Comparison of ENCODE assay signal across 8 cellular contexts in the genomic region with DNA sequence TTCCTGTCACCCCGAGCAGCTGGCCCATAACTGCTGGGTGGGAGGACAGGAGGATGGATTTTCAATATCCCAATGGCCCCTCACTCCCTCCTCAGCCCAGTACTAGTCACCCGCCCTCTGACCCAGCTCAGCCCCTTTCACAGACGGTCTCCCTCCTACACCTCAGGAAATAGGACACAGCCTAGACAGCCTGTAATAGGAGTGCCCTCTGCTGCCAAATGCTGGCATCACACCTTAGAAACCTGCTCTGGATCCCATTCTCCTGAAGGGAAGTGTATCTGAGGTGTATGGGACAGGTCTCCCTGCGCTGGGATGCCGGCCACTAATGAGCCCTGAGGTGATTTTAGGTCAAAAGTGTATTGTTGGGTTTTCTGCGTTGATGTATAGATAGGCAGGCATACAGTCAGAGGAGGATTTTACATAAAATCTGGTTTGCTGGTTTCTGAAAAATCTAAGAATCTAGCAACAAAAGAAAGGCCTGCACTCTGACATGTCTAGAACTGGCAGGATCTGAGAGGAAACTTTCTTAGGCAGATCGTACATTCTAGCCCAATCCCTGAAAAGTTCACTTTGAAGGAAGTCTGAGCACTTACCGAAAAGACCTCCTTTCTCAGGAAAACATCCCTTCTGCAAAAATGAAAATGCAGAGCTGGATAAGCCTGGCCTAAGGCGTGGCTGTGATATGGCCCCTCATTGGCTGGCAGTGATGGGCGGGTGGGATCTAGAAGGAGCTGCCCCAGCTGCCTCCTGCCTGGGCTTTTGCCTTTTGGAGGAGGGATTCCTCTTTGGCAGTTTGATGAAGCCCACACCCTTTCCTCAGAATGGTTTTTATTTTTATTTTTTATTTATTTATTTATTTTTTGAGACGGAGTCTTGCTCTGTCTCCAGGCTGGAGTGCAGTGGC. TPM values are rescaled to one million over a fixed set of nuclear protein-coding genes. Genes with fewer than 3 reads are reported as not detected.
DNase-seq lines count a peak whose midpoint lies in the region; ATAC-seq and TF ChIP-seq lines count a peak whose summit lies in the region.

No MANE protein-coding gene starts in this region.

- no peak overlapping the region for H3K4me3 ChIP-seq in CD8-positive, alpha-beta T cell (ENCODE audit: low read depth, low read length)
- H3K4me3 ChIP-seq in HL-60 (replicated peaks; ENCODE audit: insufficient read depth, low read length) (no peak overlapping the region), mucosa of descending colon (no peak overlapping the region)

- H3K9me3 Mint-ChIP-seq in CD8-positive, alpha-beta T cell = no peaks in the 10 kb centered on the region
- no peaks in the 10 kb centered on the region for H3K9me3 Mint-ChIP-seq in activated CD8-positive, alpha-beta T cell treated with anti-CD3 and anti-CD28 coated beads, Interleukin-2, amount 10 ng/mL, durations not matched to agents 7 days and 5 days (ENCODE audit: insufficient read depth)
- H3K9me3 Mint-ChIP-seq in endothelial cell (ENCODE audit: unreplicated experiment) = no peaks in the 10 kb centered on the region

- H3K4me1 Mint-ChIP-seq in CD8-positive, alpha-beta T cell (ENCODE audit: low read depth) = peaks cover 8% of the 10 kb centered on the region
- peaks cover 8% of the 10 kb centered on the region for H3K4me1 Mint-ChIP-seq in activated CD8-positive, alpha-beta T cell treated with anti-CD3 and anti-CD28 coated beads, Interleukin-2, amount 10 ng/mL, durations not matched to agents 7 days and 5 days (ENCODE audit: low read depth)
- H3K4me1 Mint-ChIP-seq in endothelial cell (ENCODE audit: unreplicated experiment) = peaks cover 8% of the 10 kb centered on the region

- POLR2A ChIA-PET in CD8-positive, alpha-beta T cell (lab: Charles Lee) = no interaction called here
- POLR2A ChIA-PET in activated CD8-positive, alpha-beta T cell treated with anti-CD3 and anti-CD28 coated beads, Interleukin-2, amount 10 ng/mL, durations not matched to agents 7 days and 5 days (lab: Charles Lee) = no interaction called here

- no peak overlapping the region for H3K27ac ChIP-seq in CD8-positive, alpha-beta T cell (ENCODE audit: low read depth, low read length)
- no peak overlapping the region for H3K27ac ChIP-seq in HL-60 (replicated peaks)

- peak; percentile 58 for TF ChIP-seq CTCF in CD8-positive, alpha-beta T cell (IDR thresholded peaks at IDR 0.05)
- TF ChIP-seq CTCF in HL-60 (IDR thresholded peaks at IDR 0.05; ENCODE audit: insufficient read depth, low read length) (peak; percentile 84), endothelial cell (IDR thresholded peaks at IDR 0.05; ENCODE audit: unreplicated experiment) (peak; percentile 63), mucosa of descending colon (IDR thresholded peaks at IDR 0.05) (peak; percentile 64)

- intact Hi-C loops in CD8-positive, alpha-beta T cell (cut with DNase I, micrococcal nuclease) = loop anchor here (1.0 kb wide), 2 partner anchors 50 to 51 kb away; no protein-coding TSS in a partner anchor
- intact Hi-C loops in mucosa of descending colon (cut with DNase I, micrococcal nuclease) = loop anchor here (5.0 kb wide), 2 partner anchors 47 to 52 kb away; no protein-coding TSS in a partner anchor

- H3K27me3 Mint-ChIP-seq in CD8-positive, alpha-beta T cell (ENCODE audit: low read depth) = peaks cover 28% of the 10 kb centered on the region
- peaks cover 18% of the 10 kb centered on the region for H3K27me3 Mint-ChIP-seq in activated CD8-positive, alpha-beta T cell treated with anti-CD3 and anti-CD28 coated beads, Interleukin-2, amount 10 ng/mL, durations not matched to agents 7 days and 5 days (ENCODE audit: low read depth)
- H3K27me3 Mint-ChIP-seq in endothelial cell (ENCODE audit: unreplicated experiment) = peaks cover 5% of the 10 kb centered on the region

- H3K36me3 Mint-ChIP-seq in CD8-positive, alpha-beta T cell = no peaks in the 10 kb centered on the region
- H3K36me3 Mint-ChIP-seq in activated CD8-positive, alpha-beta T cell treated with anti-CD3 and anti-CD28 coated beads, Interleukin-2, amount 10 ng/mL, durations not matched to agents 7 days and 5 days (ENCODE audit: low read depth) = no peaks in the 10 kb centered on the region
- no peaks in the 10 kb centered on the region for H3K36me3 Mint-ChIP-seq in endothelial cell (ENCODE audit: low read depth, unreplicated experiment)

- no peak overlapping the region for H3K4me3 Mint-ChIP-seq in CD8-positive, alpha-beta T cell
- no peak overlapping the region for H3K4me3 Mint-ChIP-seq in activated CD8-positive, alpha-beta T cell treated with anti-CD3 and anti-CD28 coated beads, Interleukin-2, amount 10 ng/mL, durations not matched to agents 7 days and 5 days
- H3K4me3 Mint-ChIP-seq in endothelial cell (ENCODE audit: unreplicated experiment) = no peak overlapping the region

- peak in 5 of 7 experiments; percentile 24 to 56 (median 29) for DNase-seq in CD8-positive, alpha-beta T cell
- peak in 1 of 2 experiments; percentile 62 for DNase-seq in HL-60 (ENCODE audit: low read depth in 1 of 2, low spot score in 1 of 2)
- peak; percentile 40 for DNase-seq in NCI-H748 treated with DMSO at 0.1 percent for 48 hours (lab: John Stamatoyannopoulos, UW)
- DNase-seq in activated CD8-positive, alpha-beta T cell treated with anti-CD3 and anti-CD28 coated beads, Interleukin-2, amount 10 ng/mL, durations not matched to agents 7 days and 5 days = peak; percentile 67
- peak; percentile 85 for DNase-seq in endothelial cell (ENCODE audit: low spot score)
- peak in 2 of 3 donors; percentile 75 to 84 for DNase-seq in mucosa of descending colon
- peak; percentile 71 for DNase-seq in stimulated activated naive CD8-positive, alpha-beta T cell treated with anti-CD3 and anti-CD28 coated beads, Interleukin-15, Interleukin-2, amounts not matched to agents 100 U/mL and 50 U/mL, for 24 hours

- no peaks in the 10 kb centered on the region for H3K27me3 ChIP-seq in CD8-positive, alpha-beta T cell (ENCODE audit: insufficient read depth, low read length)
- no peaks in the 10 kb centered on the region for H3K27me3 ChIP-seq in HL-60 (ENCODE audit: insufficient read depth, poor library complexity, severe bottlenecking)

- CTCF ChIA-PET in CD8-positive, alpha-beta T cell (lab: Charles Lee) = interaction anchor here (0.7 to 2.5 kb wide), 7 partner anchors 13 to 55 kb away, joined by 3 to 15 read pairs (median 5); a partner anchor contains a TSS
- CTCF ChIA-PET in activated CD8-positive, alpha-beta T cell treated with anti-CD3 and anti-CD28 coated beads, Interleukin-2, amount 10 ng/mL, durations not matched to agents 7 days and 5 days (lab: Charles Lee) = interaction anchor here (0.7 to 4.6 kb wide), 20 partner anchors 12 to 84 kb away, joined by 3 to 64 read pairs (median 4); a partner anchor contains a TSS

- no peaks in the 10 kb centered on the region for H3K36me3 ChIP-seq in CD8-positive, alpha-beta T cell (ENCODE audit: insufficient read depth, low read length)
- H3K36me3 ChIP-seq in mucosa of descending colon (ENCODE audit: low read depth) = no peaks in the 10 kb centered on the region

- no peak for ATAC-seq in CD8-positive, alpha-beta T cell
- ATAC-seq in GM19463 (IDR thresholded peaks at IDR 0.05; ENCODE audit: unreplicated experiment) (peak; percentile 57), mucosa of descending colon (peak; percentile 80)
- ATAC-seq in activated CD8-positive, alpha-beta T cell treated with anti-CD3 and anti-CD28 coated beads, Interleukin-2, amount 10 ng/mL, durations not matched to agents 7 days and 5 days = peak; percentile 56
- ATAC-seq in stimulated activated naive CD8-positive, alpha-beta T cell treated with anti-CD3 and anti-CD28 coated beads, Interleukin-15, Interleukin-2, amounts not matched to agents 100 U/mL and 50 U/mL, for 24 hours = peak; percentile 77

- H3K9me3 ChIP-seq in CD8-positive, alpha-beta T cell (ENCODE audit: low read length) = no peaks in the 10 kb centered on the region
- H3K9me3 ChIP-seq in mucosa of descending colon = no peaks in the 10 kb centered on the region

- peaks cover 4% of the 10 kb centered on the region for H3K4me1 ChIP-seq in CD8-positive, alpha-beta T cell (ENCODE audit: insufficient read depth, low read length)
- H3K4me1 ChIP-seq in mucosa of descending colon (ENCODE audit: low read depth) = no peaks in the 10 kb centered on the region

- no peak overlapping the region for H3K27ac Mint-ChIP-seq in CD8-positive, alpha-beta T cell
- H3K27ac Mint-ChIP-seq in activated CD8-positive, alpha-beta T cell treated with anti-CD3 and anti-CD28 coated beads, Interleukin-2, amount 10 ng/mL, durations not matched to agents 7 days and 5 days = no peak overlapping the region
- no peak overlapping the region for H3K27ac Mint-ChIP-seq in endothelial cell (ENCODE audit: unreplicated experiment)

RNA-seq across cellular contexts. Expression of a gene that starts 3.7 kb away (rescaled TPM):
- total RNA-seq in CD8-positive, alpha-beta T cell = not detected
- total RNA-seq in activated CD8-positive, alpha-beta T cell treated with anti-CD3 and anti-CD28 coated beads, Interleukin-2, amount 10 ng/mL, durations not matched to agents 7 days and 5 days = not detected
- total RNA-seq in endothelial cell (ENCODE audit: unreplicated experiment) (7.7 TPM), mucosa of descending colon (1 to 10 TPM; 1.8 to 9.2 (median 3.2) TPM)

RNA-seq across cellular contexts. Expression of a gene that starts 13.1 kb away (rescaled TPM):
- total RNA-seq in CD8-positive, alpha-beta T cell = not detected
- total RNA-seq in activated CD8-positive, alpha-beta T cell treated with anti-CD3 and anti-CD28 coated beads, Interleukin-2, amount 10 ng/mL, durations not matched to agents 7 days and 5 days = not detected
- not detected for total RNA-seq in endothelial cell (ENCODE audit: unreplicated experiment)
- not detected for total RNA-seq in mucosa of descending colon

RNA-seq across cellular contexts. Expression of a gene that starts 55.6 kb away (rescaled TPM):
- total RNA-seq in CD8-positive, alpha-beta T cell = 10 to 100 TPM; 31.2 to 31.9 TPM
- 10 to 100 TPM; 18.1 to 21.8 TPM for total RNA-seq in activated CD8-positive, alpha-beta T cell treated with anti-CD3 and anti-CD28 coated beads, Interleukin-2, amount 10 ng/mL, durations not matched to agents 7 days and 5 days
- 15.7 TPM for total RNA-seq in endothelial cell (ENCODE audit: unreplicated experiment)
- 10 to 100 TPM; 10.5 to 11.6 (median 11.6) TPM for total RNA-seq in mucosa of descending colon
